Comparison of ENCODE assay signal across 12 cellular contexts in the genomic region with DNA sequence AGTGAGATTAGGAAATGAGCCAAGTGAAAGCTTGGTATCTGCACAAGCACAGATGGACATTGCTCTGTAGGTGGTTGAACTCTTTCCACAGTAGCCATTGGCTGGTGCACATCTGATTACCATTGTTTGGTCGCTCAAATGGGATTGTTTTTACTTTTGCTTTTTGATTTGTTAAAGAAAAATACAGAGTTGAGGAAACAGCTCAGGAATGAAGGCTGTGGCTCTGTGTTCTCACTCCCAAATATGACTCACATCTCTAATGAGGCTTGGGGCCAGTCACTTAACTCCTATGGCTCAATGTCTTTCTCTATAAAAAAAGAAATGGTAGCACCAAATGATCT.
DNase-seq lines count a peak whose midpoint lies in the region; ATAC-seq and TF ChIP-seq lines count a peak whose summit lies in the region.
"Had no signal": no experiment of that assay in that cellular context is flagged by ENCODE, and none has a peak within 500 bp of the region (broad histone marks: within the 10 kb centered on the region; RNA-seq: fewer than 3 reads in every experiment).

No MANE protein-coding gene starts in this region.

- no peak overlapping the region for H3K27ac ChIP-seq in IMR-90 (ENCODE audit: insufficient read depth, low read length)
- peak overlapping the region; percentile 0 to 52 (median 42) for H3K27ac ChIP-seq in right lobe of liver
- H3K27ac ChIP-seq in upper lobe of right lung, result peak overlapping the region; percentile 43

- dilution Hi-C loops in IMR-90 (cut with HindIII; ENCODE audit: low sequenced_read_pairs, unreplicated experiment), result no loop called here

- in situ Hi-C loops in IMR-90 (cut with MboI; ENCODE audit: low sequenced_read_pairs), result no loop called here

- BruUV-seq in IMR-90 (replicated peaks; lab: Mats Ljungman, UMichigan), result no TSS peak

- peak overlapping the region; percentile 36; the same call in 1 of the 2 replicates for H3K14ac ChIP-seq in IMR-90 (replicated peaks; ENCODE audit: low read depth, low read length)

- no peaks in the 10 kb centered on the region for H3K9me1 ChIP-seq in IMR-90 (ENCODE audit: insufficient read depth, low read length)

- 0 out of 2 replicates have a peak overlapping the region, but pooled peaks have one; percentile 24 for H3K23ac ChIP-seq in IMR-90 (ENCODE audit: low read depth, low read length)

- no peaks in the 10 kb centered on the region for H3K79me1 ChIP-seq in IMR-90 (ENCODE audit: low read depth in 1 of 2, low read length in 2 of 2)

- TF ChIP-seq CTCF in IMR-90 (conservative IDR thresholded peaks at IDR 0.05; ENCODE audit: low read depth, low read length), result no peak
- no peak for TF ChIP-seq CTCF in epithelial cell of esophagus (IDR thresholded peaks at IDR 0.05; ENCODE audit: insufficient read depth, low read depth, low read length, missing control alignments)
- no peak for TF ChIP-seq CTCF in right lobe of liver (IDR thresholded peaks at IDR 0.05)
- no peak for TF ChIP-seq CTCF in upper lobe of right lung (IDR thresholded peaks at IDR 0.05)

- H2BK15ac ChIP-seq in IMR-90 (ENCODE audit: low read depth, low read length), result no peak overlapping the region

- H4K5ac ChIP-seq in IMR-90 (ENCODE audit: low read depth, low read length), result no peak overlapping the region

- ATAC-seq in IMR-90 (ENCODE audit: low read depth) (peak; percentile 85), right lobe of liver (peak; percentile 91 to 93 (median 91)), upper lobe of right lung (peak; percentile 36)
- no peak for ATAC-seq in stimulated activated naive CD8-positive, alpha-beta T cell treated with anti-CD3 and anti-CD28 coated beads, Interleukin-15, Interleukin-2, amounts not matched to agents 100 U/mL and 50 U/mL, for 24 hours
- ATAC-seq in activated CD8-positive, alpha-beta memory T cell treated with anti-CD3 and anti-CD28 coated beads, Interleukin-2, amount 10 ng/mL, durations not matched to agents 7 days and 5 days, result no peak

- H4K20me1 ChIP-seq in IMR-90 (ENCODE audit: insufficient read depth, low read length), result no peaks in the 10 kb centered on the region

- WGBS in IMR-90 (ENCODE audit: extremely low coverage in 2 of 2, insufficient read length in 1 of 2), 2 experiments, result no CpG with 5 or more reads among the region's 1 CpG
- 5% methylated on average over 1 of the region's 1 CpG for WGBS in right lobe of liver (ENCODE audit: insufficient coverage, low coverage, low lambda C conversion rate, missing lambda C conversion rate)

- no peak for TF ChIP-seq RAD21 in IMR-90 (IDR thresholded peaks at IDR 0.05; ENCODE audit: low read length)

- no peak overlapping the region for H4K91ac ChIP-seq in IMR-90 (ENCODE audit: insufficient read depth, low read depth, low read length)

- peak overlapping the region; percentile 87 for H3K4me2 ChIP-seq in IMR-90 (ENCODE audit: low read depth, low read length)

- no peak overlapping the region for H2AK5ac ChIP-seq in IMR-90 (ENCODE audit: low read depth, low read length)

- no peak overlapping the region for H2BK5ac ChIP-seq in IMR-90 (ENCODE audit: low read depth, low read length, poor library complexity, severe bottlenecking)

- no peak overlapping the region for H3K27ac Mint-ChIP-seq in activated CD8-positive, alpha-beta memory T cell treated with anti-CD3 and anti-CD28 coated beads, Interleukin-2, amount 10 ng/mL, durations not matched to agents 7 days and 5 days

- no peak overlapping the region for H2BK120ac ChIP-seq in IMR-90 (ENCODE audit: low read depth, low read length)

- no peaks in the 10 kb centered on the region for H3K27me3 Mint-ChIP-seq in activated CD8-positive, alpha-beta memory T cell treated with anti-CD3 and anti-CD28 coated beads, Interleukin-2, amount 10 ng/mL, durations not matched to agents 7 days and 5 days

- no peak overlapping the region for H2BK20ac ChIP-seq in IMR-90 (ENCODE audit: low read depth, low read length)

- CTCF ChIA-PET in IMR-90 (lab: Yijun Ruan, JAX), result no interaction called here
- CTCF ChIA-PET in activated CD8-positive, alpha-beta memory T cell treated with anti-CD3 and anti-CD28 coated beads, Interleukin-2, amount 10 ng/mL, durations not matched to agents 7 days and 5 days (lab: Charles Lee), result no interaction called here

- H3K9me3 ChIP-seq in IMR-90 (ENCODE audit: control insufficient read depth, insufficient read depth, low read length) (no peaks in the 10 kb centered on the region), right lobe of liver (no peaks in the 10 kb centered on the region), upper lobe of right lung (no peaks in the 10 kb centered on the region)

- no peak overlapping the region for H4K8ac ChIP-seq in IMR-90 (ENCODE audit: low read depth in 2 of 2, low read length in 2 of 2)

- POLR2A ChIA-PET in IMR-90 (lab: Charles Lee; ENCODE audit: unreplicated experiment), result interaction anchor here (0.5 kb wide), 1 partner anchor 14 kb away, joined by 3 read pairs; no protein-coding TSS in a partner anchor

- H3K4me3 ChIP-seq in IMR-90 (ENCODE audit: insufficient read depth, low read depth, low read length) (no peak overlapping the region), epithelial cell of esophagus (ENCODE audit: low read length) (peak overlapping the region; percentile 26), right lobe of liver (no peak overlapping the region), upper lobe of right lung (peak overlapping the region; percentile 26)

- no peak overlapping the region for H3K4me3 Mint-ChIP-seq in activated CD8-positive, alpha-beta memory T cell treated with anti-CD3 and anti-CD28 coated beads, Interleukin-2, amount 10 ng/mL, durations not matched to agents 7 days and 5 days

- H3K56ac ChIP-seq in IMR-90 (ENCODE audit: extremely low read depth, insufficient read depth, low read length), result no peak overlapping the region

- H3K9me3 Mint-ChIP-seq in activated CD8-positive, alpha-beta memory T cell treated with anti-CD3 and anti-CD28 coated beads, Interleukin-2, amount 10 ng/mL, durations not matched to agents 7 days and 5 days (ENCODE audit: low read depth), result peaks cover 2% of the 10 kb centered on the region

- H3K27me3 ChIP-seq in IMR-90 (ENCODE audit: control insufficient read depth, insufficient read depth, low read length) (peaks cover 6% of the 10 kb centered on the region), right lobe of liver (no peaks in the 10 kb centered on the region), upper lobe of right lung (no peaks in the 10 kb centered on the region)

- H3K36me3 Mint-ChIP-seq in activated CD8-positive, alpha-beta memory T cell treated with anti-CD3 and anti-CD28 coated beads, Interleukin-2, amount 10 ng/mL, durations not matched to agents 7 days and 5 days, result no peaks in the 10 kb centered on the region

- H3K4ac ChIP-seq in IMR-90 (ENCODE audit: low read depth, low read length), result no peak overlapping the region

- TF ChIP-seq POLR2A in IMR-90 (IDR thresholded peaks at IDR 0.05; ENCODE audit: low read depth, low read length) (no peak), right lobe of liver (IDR thresholded peaks at IDR 0.05) (no peak)

- H2AFZ ChIP-seq in IMR-90 (replicated peaks; ENCODE audit: low read length, poor library complexity), result no peak overlapping the region

- peak; percentile 28 for DNase-seq in IMR-90
- DNase-seq in epithelial cell of esophagus (ENCODE audit: low read depth), result peak; percentile 76
- DNase-seq in right lobe of liver, result peak in 1 of 3 donors; percentile 45
- DNase-seq in upper lobe of right lung, result no peak
- DNase-seq in DMS153 treated with DMSO at 0.1 percent for 48 hours (lab: John Stamatoyannopoulos, UW; ENCODE audit: unreplicated experiment), result no peak
- DNase-seq in NCI-H774 (lab: John Stamatoyannopoulos, UW), result no peak
- no peak for DNase-seq in stimulated activated naive CD8-positive, alpha-beta T cell treated with anti-CD3 and anti-CD28 coated beads, Interleukin-15, Interleukin-2, amounts not matched to agents 100 U/mL and 50 U/mL, for 24 hours
- DNase-seq in activated CD8-positive, alpha-beta memory T cell treated with anti-CD3 and anti-CD28 coated beads, Interleukin-2, amount 10 ng/mL, durations not matched to agents 7 days and 5 days, result no peak
- DNase-seq: NCI-H1092; occipital lobe; SHP77; stimulated activated naive CD4-positive, alpha-beta T cell had no signal

- H3K4me1 Mint-ChIP-seq in activated CD8-positive, alpha-beta memory T cell treated with anti-CD3 and anti-CD28 coated beads, Interleukin-2, amount 10 ng/mL, durations not matched to agents 7 days and 5 days, result no peaks in the 10 kb centered on the region

- intact Hi-C loops in IMR-90 (cut with micrococcal nuclease), result no loop called here
- intact Hi-C loops in right lobe of liver (cut with DNase I), result no loop called here
- intact Hi-C loops in upper lobe of right lung (cut with DNase I), result no loop called here

- H3K36me3 ChIP-seq in IMR-90 (ENCODE audit: control insufficient read depth, insufficient read depth, low read length) (no peaks in the 10 kb centered on the region), right lobe of liver (no peaks in the 10 kb centered on the region), upper lobe of right lung (no peaks in the 10 kb centered on the region)

- no peak overlapping the region; the same call in 1 of the 2 replicates for H3K9ac ChIP-seq in IMR-90 (ENCODE audit: low read depth, low read length)

- no peaks in the 10 kb centered on the region; the same call in 1 of the 2 replicates for H3K4me1 ChIP-seq in IMR-90 (ENCODE audit: control insufficient read depth, insufficient read depth, low read length)
- peaks cover 0 to 8% (median 0%) of the 10 kb centered on the region in 4 donors for H3K4me1 ChIP-seq in right lobe of liver
- H3K4me1 ChIP-seq in upper lobe of right lung, result peaks cover 4% of the 10 kb centered on the region

- H3K18ac ChIP-seq in IMR-90 (ENCODE audit: low read depth, low read length), result no peak overlapping the region; the same call in 1 of the 2 replicates

- H2AK9ac ChIP-seq in IMR-90 (replicated peaks; ENCODE audit: low read depth, low read length, poor library complexity), result no peak overlapping the region

TF ChIP-seq in IMR-90, 13 proteins besides CTCF, POLR2A, EP300 and RAD21 (continues in another document):
- TF ChIP-seq CEBPB (IDR thresholded peaks at IDR 0.05; ENCODE audit: low read depth, low read length) (no peak), MAFK (IDR thresholded peaks at IDR 0.05; ENCODE audit: low read depth, low read length) (no peak), FOS (IDR thresholded peaks at IDR 0.05; ENCODE audit: low read depth, low read length) (no peak), NFE2L2 (IDR thresholded peaks at IDR 0.05; ENCODE audit: low read depth, low read length) (no peak), BHLHE40 (IDR thresholded peaks at IDR 0.05; ENCODE audit: low read depth, low read length) (no peak)
- TF ChIP-seq, protein P1, sequence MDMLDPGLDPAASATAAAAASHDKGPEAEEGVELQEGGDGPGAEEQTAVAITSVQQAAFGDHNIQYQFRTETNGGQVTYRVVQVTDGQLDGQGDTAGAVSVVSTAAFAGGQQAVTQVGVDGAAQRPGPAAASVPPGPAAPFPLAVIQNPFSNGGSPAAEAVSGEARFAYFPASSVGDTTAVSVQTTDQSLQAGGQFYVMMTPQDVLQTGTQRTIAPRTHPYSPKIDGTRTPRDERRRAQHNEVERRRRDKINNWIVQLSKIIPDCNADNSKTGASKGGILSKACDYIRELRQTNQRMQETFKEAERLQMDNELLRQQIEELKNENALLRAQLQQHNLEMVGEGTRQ (IDR thresholded peaks at IDR 0.05; ENCODE audit: low read depth, low read length), result no peak

Comparison
In these comparisons a context has a peak if more than half of its experiments do, and no peak if none do; other contexts are left out.
1. ATAC-seq: peak in IMR-90 (single experiment), right lobe of liver (4 of 4) and upper lobe of right lung (single experiment); none in stimulated activated naive CD8-positive, alpha-beta T cell treated with anti-CD3 and anti-CD28 coated beads, Interleukin-15, Interleukin-2, amounts not matched to agents 100 U/mL and 50 U/mL, for 24 hours (single experiment) and activated CD8-positive, alpha-beta memory T cell treated with anti-CD3 and anti-CD28 coated beads, Interleukin-2, amount 10 ng/mL, durations not matched to agents 7 days and 5 days (single experiment).
2. DNase-seq: peak in IMR-90 (single experiment) and epithelial cell of esophagus (single experiment); none in upper lobe of right lung (single experiment), DMS153 treated with DMSO at 0.1 percent for 48 hours (single experiment), NCI-H774 (single experiment), stimulated activated naive CD8-positive, alpha-beta T cell treated with anti-CD3 and anti-CD28 coated beads, Interleukin-15, Interleukin-2, amounts not matched to agents 100 U/mL and 50 U/mL, for 24 hours (single experiment) and activated CD8-positive, alpha-beta memory T cell treated with anti-CD3 and anti-CD28 coated beads, Interleukin-2, amount 10 ng/mL, durations not matched to agents 7 days and 5 days (single experiment).
3. H3K4me3 ChIP-seq: peak in epithelial cell of esophagus (single experiment) and upper lobe of right lung (single experiment); none in IMR-90 (single experiment) and right lobe of liver (0 of 3).